7 cellular contexts compared by ENCODE assay signal in genomic region chr11:59550842-59551650, GRCh38. TPM values are rescaled to one million over a fixed set of nuclear protein-coding genes. Genes with fewer than 3 reads are reported as not detected.
A peak's percentile ranks its signal among the peaks of the same experiment; 100 is the strongest.
DNase-seq lines count a peak whose midpoint lies in the region; ATAC-seq and TF ChIP-seq lines count a peak whose summit lies in the region.

No MANE protein-coding gene starts in this region.

- no peak for TF ChIP-seq CTCF in chondrocyte (IDR thresholded peaks at IDR 0.05)

- peak; percentile 16 for ATAC-seq in GM18858 (IDR thresholded peaks at IDR 0.05; ENCODE audit: unreplicated experiment)
- ATAC-seq in HG03135 (IDR thresholded peaks at IDR 0.05; ENCODE audit: unreplicated experiment) = peak; percentile 39
- peak; percentile 49 to 51 for ATAC-seq in activated CD4-positive, CD25-positive, alpha-beta regulatory T cell treated with anti-CD3 and anti-CD28 coated beads, Interleukin-2, amount 50 U/mL, for 24 hours
- peak; percentile 66 for ATAC-seq in left colon

- H3K36me3 Mint-ChIP-seq in chondrocyte (ENCODE audit: low read depth) = no peaks in the 10 kb centered on the region

- no peaks in the 10 kb centered on the region for H3K27me3 Mint-ChIP-seq in chondrocyte (ENCODE audit: low read depth)

- intact Hi-C loops in left colon (cut with DNase I, micrococcal nuclease) = no loop called here

- DNase-seq in NCI-H446 (lab: John Stamatoyannopoulos, UW) (peak; percentile 98), chondrocyte (ENCODE audit: low spot score) (no peak), left colon (peak; percentile 68 to 72)
- peak; percentile 87 for DNase-seq in stimulated activated CD4-positive, alpha-beta T cell treated with anti-CD3 and anti-CD28 coated beads, Interleukin-1b, Interleukin-23, amount 100 ng/mL, for 48 hours

- peak overlapping the region; percentile 85 for H3K4me3 Mint-ChIP-seq in chondrocyte (ENCODE audit: unreplicated experiment)

- H3K9me3 Mint-ChIP-seq in chondrocyte (ENCODE audit: low read depth) = no peaks in the 10 kb centered on the region

- peak overlapping the region; percentile 96 for H3K27ac Mint-ChIP-seq in chondrocyte (ENCODE audit: unreplicated experiment)

- peaks cover 30% of the 10 kb centered on the region for H3K4me1 Mint-ChIP-seq in chondrocyte (ENCODE audit: low read depth)

RNA-seq across cellular contexts. Expression of gene OR4D9, which starts 39.7 kb away (rescaled TPM):
- total RNA-seq in chondrocyte (not detected in 3 replicates), left colon (not detected)

RNA-seq across cellular contexts. Expression of gene OR4D11, which starts 47.7 kb away (rescaled TPM):
- total RNA-seq in chondrocyte (not detected in 3 replicates), left colon (not detected)

Comparison
In these comparisons a context has a peak if more than half of its experiments do, and no peak if none do; other contexts are left out.
1. ATAC-seq: peak in every context shown above with its lines; median percentile 66 in left colon; 50 in activated CD4-positive, CD25-positive, alpha-beta regulatory T cell treated with anti-CD3 and anti-CD28 coated beads, Interleukin-2, amount 50 U/mL, for 24 hours; 39 in HG03135; 16 in GM18858.